ENCODE assay signal across 1 cellular context in the genomic region with DNA sequence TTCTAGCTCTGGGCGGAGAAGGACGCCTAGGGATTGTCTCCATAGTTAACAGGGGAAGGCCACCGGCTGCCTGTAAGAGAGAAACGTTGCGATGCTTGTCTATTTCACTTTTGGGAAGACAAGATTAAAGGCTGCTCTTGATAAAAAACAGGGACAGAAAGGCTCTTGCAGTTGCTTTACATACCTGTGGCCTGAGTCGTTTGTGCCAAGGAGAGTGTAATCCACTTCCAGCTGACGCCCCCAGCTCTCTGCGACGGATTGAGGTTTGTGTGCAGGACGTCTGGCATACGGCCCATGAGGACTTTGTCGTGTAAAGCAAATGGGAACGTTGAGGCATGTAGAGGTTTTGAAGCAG.
A peak's percentile ranks its signal among the peaks of the same experiment; 100 is the strongest.
TF ChIP-seq lines count a peak whose summit lies in the region.

No MANE protein-coding gene starts in this region.

TF ChIP-seq in SK-N-SH, 30 proteins besides CTCF, POLR2A, EP300 and RAD21 (continued from another document):
- TF ChIP-seq, protein P1, sequence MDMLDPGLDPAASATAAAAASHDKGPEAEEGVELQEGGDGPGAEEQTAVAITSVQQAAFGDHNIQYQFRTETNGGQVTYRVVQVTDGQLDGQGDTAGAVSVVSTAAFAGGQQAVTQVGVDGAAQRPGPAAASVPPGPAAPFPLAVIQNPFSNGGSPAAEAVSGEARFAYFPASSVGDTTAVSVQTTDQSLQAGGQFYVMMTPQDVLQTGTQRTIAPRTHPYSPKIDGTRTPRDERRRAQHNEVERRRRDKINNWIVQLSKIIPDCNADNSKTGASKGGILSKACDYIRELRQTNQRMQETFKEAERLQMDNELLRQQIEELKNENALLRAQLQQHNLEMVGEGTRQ (IDR thresholded peaks at IDR 0.05; ENCODE audit: borderline replicate concordance, low read depth, low read length), result no peak
- TF ChIP-seq NFIC (IDR thresholded peaks at IDR 0.05; ENCODE audit: borderline replicate concordance), result 0 out of 2 replicates have a peak, but pooled peaks have one; percentile 31
